8 cellular contexts compared by ENCODE assay signal in genomic region chr5:42991477-42992034, GRCh38. TPM values are rescaled to one million over a fixed set of nuclear protein-coding genes. Genes with fewer than 3 reads are reported as not detected.
DNase-seq lines count a peak whose midpoint lies in the region; ATAC-seq and TF ChIP-seq lines count a peak whose summit lies in the region.

No MANE protein-coding gene starts in this region.

- no peak for TF ChIP-seq CTCF in RWPE2 (IDR thresholded peaks at IDR 0.05; ENCODE audit: poor library complexity, severe bottlenecking)

- H3K27me3 Mint-ChIP-seq in activated CD4-positive, alpha-beta T cell treated with anti-CD3 and anti-CD28 coated beads for 36 hours = no peaks in the 10 kb centered on the region

- peak overlapping the region; percentile 100 for H3K27ac Mint-ChIP-seq in activated CD4-positive, alpha-beta T cell treated with anti-CD3 and anti-CD28 coated beads for 36 hours

- ATAC-seq in activated CD4-positive, alpha-beta T cell treated with anti-CD3 and anti-CD28 coated beads for 36 hours = peak; percentile 9
- ATAC-seq in HG02642 (IDR thresholded peaks at IDR 0.05; ENCODE audit: poor library complexity, unreplicated experiment) = peak; percentile 34
- ATAC-seq in RWPE2 (ENCODE audit: low read depth) = no peak

- peaks cover 3% of the 10 kb centered on the region for H3K9me3 ChIP-seq in RWPE2 (ENCODE audit: severe bottlenecking)

- H3K27ac ChIP-seq in RWPE2 (ENCODE audit: poor library complexity, severe bottlenecking) = peak overlapping the region; percentile 68
- peak overlapping the region; percentile 3 to 99 (median 94) for H3K27ac ChIP-seq in skin epidermis

- H3K4me1 Mint-ChIP-seq in activated CD4-positive, alpha-beta T cell treated with anti-CD3 and anti-CD28 coated beads for 36 hours = peaks cover 43% of the 10 kb centered on the region

- CTCF ChIA-PET in activated CD4-positive, alpha-beta T cell treated with anti-CD3 and anti-CD28 coated beads for 36 hours (lab: Charles Lee) = interaction anchor here (0.6 to 7.7 kb wide), 13 partner anchors 14 to 130 kb away, joined by 3 to 132 read pairs (median 5); partner anchors contain the start of gene ANXA2R

- POLR2A ChIA-PET in activated CD4-positive, alpha-beta T cell treated with anti-CD3 and anti-CD28 coated beads for 36 hours (lab: Charles Lee) = interaction anchor here (0.9 to 3.2 kb wide), 6 partner anchors 16 to 129 kb away, joined by 3 to 52 read pairs (median 9); partner anchors contain the start of gene ZNF131

- intact Hi-C loops in activated CD4-positive, alpha-beta T cell treated with anti-CD3 and anti-CD28 coated beads for 36 hours (cut with DNase I, micrococcal nuclease) = loop anchor here (1.0 to 5.0 kb wide), 6 partner anchors 83 to 1816 kb away; partner anchors contain the start of genes MRPS30 (in 1 of the 2), NIM1K (in 1 of the 2) and TMEM267 (in 1 of the 2)

- peak overlapping the region; percentile 98 for H3K4me3 Mint-ChIP-seq in activated CD4-positive, alpha-beta T cell treated with anti-CD3 and anti-CD28 coated beads for 36 hours

- H3K27me3 ChIP-seq in RWPE2 (ENCODE audit: insufficient read depth, poor library complexity, severe bottlenecking) = no peaks in the 10 kb centered on the region

- no peak overlapping the region for H3K4me3 ChIP-seq in RWPE2 (ENCODE audit: severe bottlenecking)
- peak overlapping the region; percentile 51 to 64 (median 54) for H3K4me3 ChIP-seq in skin epidermis

- no peaks in the 10 kb centered on the region for H3K36me3 ChIP-seq in RWPE2 (ENCODE audit: low read depth)

- peaks cover 17% of the 10 kb centered on the region for H3K36me3 Mint-ChIP-seq in activated CD4-positive, alpha-beta T cell treated with anti-CD3 and anti-CD28 coated beads for 36 hours (ENCODE audit: low read depth)

- peaks cover 2% of the 10 kb centered on the region for H3K9me3 Mint-ChIP-seq in activated CD4-positive, alpha-beta T cell treated with anti-CD3 and anti-CD28 coated beads for 36 hours (ENCODE audit: low read depth)

- H3K4me1 ChIP-seq in RWPE2 (ENCODE audit: insufficient read depth, poor library complexity, severe bottlenecking) = peaks cover 11% of the 10 kb centered on the region

- no peak for DNase-seq in activated CD4-positive, alpha-beta T cell treated with anti-CD3 and anti-CD28 coated beads for 36 hours
- no peak for DNase-seq in activated CD4-positive, alpha-beta T cell treated with anti-CD3 and anti-CD28 coated beads, Interleukin-2, amount 50 U/mL, for 48 hours
- DNase-seq in RWPE2 (ENCODE audit: low spot score) (no peak), fibroblast of gingiva (ENCODE audit: low read depth) (peak; percentile 6), NCI-H128 (lab: John Stamatoyannopoulos, UW; ENCODE audit: unreplicated experiment) (no peak), NCI-H1694 (lab: John Stamatoyannopoulos, UW) (no peak)

RNA-seq across cellular contexts. Expression of gene ANXA2R, which starts 48.6 kb away (rescaled TPM):
- total RNA-seq in activated CD4-positive, alpha-beta T cell treated with anti-CD3 and anti-CD28 coated beads for 36 hours = 1 to 10 TPM; 3.2 to 4.6 TPM
